ENCODE assay signal across 8 cellular contexts in genomic region chr9:123268240-123268949, GRCh38. TPM values are rescaled to one million over a fixed set of nuclear protein-coding genes. Genes with fewer than 3 reads are reported as not detected.
DNase-seq lines count a peak whose midpoint lies in the region; ATAC-seq lines count a peak whose summit lies in the region.

TSS of gene STRBP (minus strand) at chr9:123268586. CDS start at chr9:123184134, 84,452 bp downstream.

- H3K36me3 ChIP-seq in HUES48 (ENCODE audit: control insufficient read depth, insufficient read depth, low read length), result no peaks in the 10 kb centered on the region

- peaks cover 36% of the 10 kb centered on the region for H3K4me1 ChIP-seq in HUES48 (ENCODE audit: control insufficient read depth, insufficient read depth, low read length)
- peaks cover 23% of the 10 kb centered on the region for H3K4me1 ChIP-seq in mononuclear cell (ENCODE audit: insufficient read depth, low read length)

- H3K9me3 ChIP-seq in HUES48 (ENCODE audit: control insufficient read depth, insufficient read depth, low read length), result no peaks in the 10 kb centered on the region
- H3K9me3 ChIP-seq in mononuclear cell (ENCODE audit: low read depth, low read length), result no peaks in the 10 kb centered on the region

- peak within 1 kb of the TSS; percentile 48; the same call in 1 of the 2 replicates for H3K9ac ChIP-seq in HUES48 (ENCODE audit: low read depth, low read length)

- H3K27me3 ChIP-seq in HUES48 (ENCODE audit: control insufficient read depth, insufficient read depth, low read length), result no peaks in the 10 kb centered on the region; the same call in 1 of the 2 replicates
- H3K27me3 ChIP-seq in mononuclear cell (ENCODE audit: insufficient read depth, low read length), result no peaks in the 10 kb centered on the region

- DNase-seq in Caki2 (ENCODE audit: low read depth) (peak; percentile 92), NOMO-1 treated with dmso at 0.1 percent for 144 hours (lab: John Stamatoyannopoulos, UW; ENCODE audit: unreplicated experiment) (peak; percentile 82), epidermal melanocyte (ENCODE audit: insufficient read length, low spot score) (peak; percentile 96)
- DNase-seq in activated CD8-positive, alpha-beta memory T cell treated with anti-CD3 and anti-CD28 coated beads, Interleukin-2, amount 50 U/mL, for 24 hours (ENCODE audit: extremely low read depth), result peak; percentile 57
- DNase-seq in stimulated activated CD8-positive, alpha-beta memory T cell treated with anti-CD3 and anti-CD28 coated beads, Interleukin-2, amount 100 ng/mL, for 48 hours (ENCODE audit: low read depth in 2 of 2), result peak; percentile 88 to 89

- ATAC-seq in GM21423 (IDR thresholded peaks at IDR 0.05; ENCODE audit: unreplicated experiment), result peak; percentile 91

- H3K4me3 ChIP-seq in HUES48 (ENCODE audit: low read depth, low read length) (peak within 1 kb of the TSS; percentile 71), mononuclear cell (ENCODE audit: low read length) (peak within 1 kb of the TSS; percentile 56)

- H3K27ac ChIP-seq in HUES48 (ENCODE audit: low read depth, low read length), result peak within 1 kb of the TSS; percentile 46

- in situ Hi-C loops in Caki2 (cut with HindIII; ENCODE audit: low pct_unique_long_range_greater_than_20kb, low sequenced_read_pairs), result no loop called here

RNA-seq across cellular contexts. Expression of gene STRBP, which starts in this region (rescaled TPM):
- 11.6 and 18.1 TPM in 2 replicates for total RNA-seq in Caki2 (2014; rRNA removed; shearing (Covaris generic); ENCODE audit: low replicate concordance)
- total RNA-seq in mononuclear cell, result 13.6 TPM

Comparison
In these comparisons a context has a peak if more than half of its experiments do, and no peak if none do; other contexts are left out.
1. Peak in every context shown above with its lines: DNase-seq, ATAC-seq, H3K4me3 ChIP-seq and H3K27ac ChIP-seq.